Comparison of ENCODE assay signal across 31 cellular contexts in genomic region chr4:140361099-140361498, GRCh38. TPM values are rescaled to one million over a fixed set of nuclear protein-coding genes. Genes with fewer than 3 reads are reported as not detected.
DNase-seq lines count a peak whose midpoint lies in the region; ATAC-seq, FAIRE-seq and TF ChIP-seq lines count a peak whose summit lies in the region.
"Had no signal": no experiment of that assay in that cellular context is flagged by ENCODE, and none has a peak within 500 bp of the region (broad histone marks: within the 10 kb centered on the region; RNA-seq: fewer than 3 reads in every experiment).

No MANE protein-coding gene starts in this region.

- ATAC-seq in K562 = no peak
- ATAC-seq: CD8-positive, alpha-beta T cell had no signal

- no peak overlapping the region for H3K23ac ChIP-seq in mesenchymal stem cell (ENCODE audit: low read length in 2 of 2)

- POLR2A ChIA-PET in K562 (lab: Yijun Ruan, JAX) = no interaction called here

- in situ Hi-C loops in K562 (cut with MboI) = loop anchor here (5.0 to 25.0 kb wide), 2 partner anchors 246 to 501 kb away; no protein-coding TSS in a partner anchor

- no peaks in the 10 kb centered on the region for H3K79me2 ChIP-seq in K562 (ENCODE audit: control insufficient read depth, insufficient read depth, low read length)

- H4K20me1 ChIP-seq in K562 (replicated peaks; ENCODE audit: control insufficient read depth, insufficient read depth, low read length) = no peaks in the 10 kb centered on the region
- H4K20me1 ChIP-seq: BLaER1; BLaER1 treated with 17β-estradiol and CSF1 and Interleukin-3, amounts not matched to agents 10 nM and 100 nM had no signal

- FAIRE-seq in K562 (lab: Jason Lieb, UNC) = no peak
- FAIRE-seq: A204.1, A549, D721Med had no signal

- H3K27me3 ChIP-seq in K562 (ENCODE audit: control insufficient read depth in 2 of 2, insufficient read depth in 2 of 2, low read length in 2 of 2) = no peaks in the 10 kb centered on the region
- H3K27me3 ChIP-seq in mesenchymal stem cell (ENCODE audit: control insufficient read depth in 1 of 2, insufficient read depth in 1 of 2, low read length in 2 of 2) = no peaks in the 10 kb centered on the region
- H3K27me3 ChIP-seq: BE2C; BLaER1; BLaER1 treated with 17β-estradiol and CSF1 and Interleukin-3, amounts not matched to agents 10 nM and 100 nM had no signal

- no peak overlapping the region for H3K18ac ChIP-seq in mesenchymal stem cell (ENCODE audit: low read depth in 1 of 2, low read length in 2 of 2)

- H3K27ac ChIP-seq in K562 (ENCODE audit: extremely low read depth, low read depth, low read length) (no peak overlapping the region), mesenchymal stem cell (ENCODE audit: low read length, poor library complexity, severe bottlenecking) (no peak overlapping the region)
- H3K27ac ChIP-seq: 22Rv1; A549; BLaER1; BLaER1 treated with 17β-estradiol and CSF1 and Interleukin-3, amounts not matched to agents 10 nM and 100 nM; C4-2B had no signal

- DNase-seq in K562 (ENCODE audit: extremely low read depth in 1 of 4, low spot score in 3 of 4) = no peak
- DNase-seq in mesenchymal stem cell = no peak
- DNase-seq in LoVo (ENCODE audit: low spot score) = no peak
- no peak for DNase-seq in NCI-H2171 treated with DMSO at 0.1 percent for 48 hours (lab: John Stamatoyannopoulos, UW)
- DNase-seq: 8988T; ACHN; AML-193; BE2C; C1 segment of cervical spinal cord; Caco-2; Calu3; CD4-positive, alpha-beta memory T cell; CD4-positive, alpha-beta T cell; CD4-positive, CD25-positive, alpha-beta regulatory T cell; CD8-positive, alpha-beta memory T cell; CD8-positive, alpha-beta T cell; COR-L47; DMS 273 treated with DMSO at 0.1 percent for 48 hours; DMS153; DMS53; DMS79; DMS79 treated with DMSO at 0.1 percent for 48 hours; DND-41; EL had no signal

- H2BK15ac ChIP-seq in mesenchymal stem cell (ENCODE audit: low read depth, poor library complexity, severe bottlenecking) = no peak overlapping the region

- TF ChIP-seq EP300 in K562 (IDR thresholded peaks at IDR 0.05; ENCODE audit: low read length) = no peak

- H3K9ac ChIP-seq in K562 (ENCODE audit: insufficient read depth in 1 of 2, low read depth in 2 of 2, low read length in 2 of 2) (no peak overlapping the region), mesenchymal stem cell (ENCODE audit: low read length) (no peak overlapping the region)
- H3K9ac ChIP-seq: BLaER1; BLaER1 treated with 17β-estradiol and CSF1 and Interleukin-3, amounts not matched to agents 10 nM and 100 nM had no signal

- H2BK120ac ChIP-seq in mesenchymal stem cell (ENCODE audit: low read depth, low read length) = no peak overlapping the region

- H3K4me1 ChIP-seq in K562 (replicated peaks in 1 of 2; ENCODE audit: control insufficient read depth in 2 of 2, insufficient read depth in 2 of 2, low read length in 2 of 2) = no peaks in the 10 kb centered on the region
- H3K4me1 ChIP-seq in mesenchymal stem cell (ENCODE audit: control insufficient read depth, insufficient read depth, low read depth, low read length) = peaks cover 2% of the 10 kb centered on the region
- H3K4me1 ChIP-seq: A549, BE2C had no signal

- H3K4me3 ChIP-seq in K562 (no peak overlapping the region), mesenchymal stem cell (ENCODE audit: insufficient read depth in 1 of 2, low read depth in 1 of 2, low read length in 2 of 2) (no peak overlapping the region)
- H3K4me3 ChIP-seq: A549; BLaER1; BLaER1 treated with 17β-estradiol and CSF1 and Interleukin-3, amounts not matched to agents 10 nM and 100 nM had no signal

- no TSS peak for BruUV-seq in K562 (replicated peaks; lab: Mats Ljungman, UMichigan)

- H3K79me1 ChIP-seq in mesenchymal stem cell (replicated peaks; ENCODE audit: low read length, poor library complexity, severe bottlenecking) = no peaks in the 10 kb centered on the region

- H3K4me2 ChIP-seq in K562 (ENCODE audit: insufficient read depth, low read length) (no peak overlapping the region), mesenchymal stem cell (ENCODE audit: low read length, poor library complexity, severe bottlenecking) (no peak overlapping the region)
- H3K4me2 ChIP-seq: A549; BLaER1; BLaER1 treated with 17β-estradiol and CSF1 and Interleukin-3, amounts not matched to agents 10 nM and 100 nM had no signal

- H2BK12ac ChIP-seq in mesenchymal stem cell (ENCODE audit: low read length in 2 of 2) = no peak overlapping the region

- no peaks in the 10 kb centered on the region for H3K36me3 ChIP-seq in K562 (ENCODE audit: control insufficient read depth, insufficient read depth, low read length)
- no peaks in the 10 kb centered on the region for H3K36me3 ChIP-seq in mesenchymal stem cell (ENCODE audit: control insufficient read depth in 1 of 2, insufficient read depth in 2 of 2, low read depth in 1 of 2, low read length in 2 of 2)
- H3K36me3 ChIP-seq: BE2C; BLaER1; BLaER1 treated with 17β-estradiol and CSF1 and Interleukin-3, amounts not matched to agents 10 nM and 100 nM had no signal

- intact Hi-C loops in K562 (cut with micrococcal nuclease) = loop anchor here (2.0 kb wide), 2 partner anchors 348 to 490 kb away; no protein-coding TSS in a partner anchor

- H4K8ac ChIP-seq in mesenchymal stem cell (ENCODE audit: low read length) = no peak overlapping the region

- no peak for TF ChIP-seq CTCF in K562 (IDR thresholded peaks at IDR 0.05 in 2 of 3, conservative IDR thresholded peaks at IDR 0.05 in 1 of 3; ENCODE audit: insufficient read depth in 2 of 3, low read depth in 1 of 3, low read length in 3 of 3)

- 20% methylated on average over 4 of the region's 4 CpGs for WGBS in K562 (ENCODE audit: insufficient coverage, low coverage, missing lambda C conversion rate)
- WGBS in mesenchymal stem cell = 99% methylated on average over 4 of the region's 4 CpGs

- no peak for TF ChIP-seq RAD21 in K562 (CRISPR knock-in tag; conservative IDR thresholded peaks at IDR 0.05 in 1 of 2, IDR thresholded peaks at IDR 0.05 in 1 of 2)

- no peaks in the 10 kb centered on the region for H3K9me3 ChIP-seq in K562 (replicated peaks; ENCODE audit: control insufficient read depth, insufficient read depth, low read depth, low read length)
- no peaks in the 10 kb centered on the region for H3K9me3 ChIP-seq in mesenchymal stem cell (ENCODE audit: control insufficient read depth, low read length)
- H3K9me3 ChIP-seq: A549; BE2C; BLaER1; BLaER1 treated with 17β-estradiol and CSF1 and Interleukin-3, amounts not matched to agents 10 nM and 100 nM; Caco-2 had no signal

- H3K4ac ChIP-seq in mesenchymal stem cell (ENCODE audit: low read depth in 1 of 2, low read length in 2 of 2) = no peak overlapping the region

- H4K91ac ChIP-seq in mesenchymal stem cell (ENCODE audit: low read length) = no peak overlapping the region

- no peak overlapping the region for H2AFZ ChIP-seq in K562 (ENCODE audit: low read depth, low read length)
- H2AFZ ChIP-seq in mesenchymal stem cell (ENCODE audit: low read depth, low read length) = no peak overlapping the region

- no peak for TF ChIP-seq POLR2A in K562 (conservative IDR thresholded peaks at IDR 0.05)

- H3K14ac ChIP-seq in mesenchymal stem cell (ENCODE audit: low read length in 2 of 2) = no peak overlapping the region

- no peaks in the 10 kb centered on the region for H3K9me1 ChIP-seq in K562 (ENCODE audit: control insufficient read depth, insufficient read depth, low read length)

- CTCF ChIA-PET in K562 (lab: Yijun Ruan, JAX; ENCODE audit: low intra/inter-chr PET ratio) = interaction anchor here (0.6 to 3.4 kb wide), 4 partner anchors 67 to 490 kb away, joined by 4 to 51 read pairs (median 16); no protein-coding TSS in a partner anchor

- H2BK5ac ChIP-seq in mesenchymal stem cell (ENCODE audit: low read depth, low read length, poor library complexity, severe bottlenecking) = no peak overlapping the region

- peak overlapping the region; percentile 63 for H2AK5ac ChIP-seq in mesenchymal stem cell (ENCODE audit: low read length, severe bottlenecking)

TF ChIP-seq in K562, 482 proteins besides CTCF, POLR2A, EP300 and RAD21:
- TF ChIP-seq SOX6 (IDR thresholded peaks at IDR 0.05) = no peak
- peak; percentile 61 for TF ChIP-seq RAD51 (IDR thresholded peaks at IDR 0.05; ENCODE audit: borderline replicate concordance, low read depth)
- TF ChIP-seq NCOA2 (IDR thresholded peaks at IDR 0.05; ENCODE audit: partially characterized antibody in 2 of 2) = no peak
- TF ChIP-seq CBFA2T2 (conservative IDR thresholded peaks at IDR 0.05) = 0 out of 2 replicates have a peak, but pooled peaks have one; percentile 18
- peak; percentile 66 for TF ChIP-seq TFE3 (CRISPR knock-in tag; IDR thresholded peaks at IDR 0.05)

RNA-seq across cellular contexts. Expression of gene SCOC, which starts 12.3 kb away (rescaled TPM):
- total RNA-seq in K562 (2011; cell fraction: chromatin; rRNA removed; ENCODE audit: low replicate concordance) = 3.0 and 12.3 TPM in 2 replicates
- 2.5 and 3.6 TPM in 2 replicates for total RNA-seq in K562 (2011; cell fraction: nucleolus; rRNA removed)
- 12.0 and 21.7 TPM in 2 replicates for total RNA-seq in K562 (2011; cell fraction: nucleoplasm; rRNA removed)
- total RNA-seq in K562 (2014; rRNA removed) = 16.7 and 16.8 TPM in 2 replicates
- total RNA-seq in K562 (2014; rRNA removed; fragmentation: Illumina TruSeq; extraction: Trizol) = 53.7 and 59.5 TPM in 2 replicates
- 36.9 and 39.9 TPM in 2 replicates for total RNA-seq in K562 (2015; rRNA removed; fragmentation: Illumina TruSeq; extraction: Trizol)
- total RNA-seq in K562 (2021) = 32.3 and 38.0 TPM in 2 replicates
- 10.9 and 51.1 TPM in 2 replicates for polyA plus RNA-seq in K562 (2011; rRNA removed)
- 2.8 and 3.4 TPM in 2 replicates for polyA plus RNA-seq in K562 (2011; cell fraction: cytosol; rRNA removed)
- polyA plus RNA-seq in K562 (2011; cell fraction: nucleus; rRNA removed) = 2.8 and 7.1 TPM in 2 replicates
- polyA plus RNA-seq in K562 (2012) = 34.0 and 35.5 TPM in 2 replicates
- 35.1 and 46.7 TPM in 2 replicates for polyA plus RNA-seq in K562 (2014; fragmentation: Illumina TruSeq; extraction: Trizol)
- 100 to 1,000 TPM in 1 of 2 experiments, 10 to 100 TPM in 1; 93.6 to 110 TPM for polyA plus RNA-seq in K562 (2014; fragmentation: Nextera tagmentation; extraction: Ambion mirVana)
- polyA plus RNA-seq in K562 (2014; rRNA removed) = 38.5 and 38.9 TPM in 2 replicates
- 8.6 and 19.8 TPM in 2 replicates for polyA minus RNA-seq in K562 (2011; rRNA and poly(A)+ RNA removed)
- polyA minus RNA-seq in K562 (2011; cell fraction: cytosol; rRNA and poly(A)+ RNA removed) = 3.2 and 12.4 TPM in 2 replicates
- polyA minus RNA-seq in K562 (2011; cell fraction: nucleus; rRNA and poly(A)+ RNA removed) = 6.1 and 16.2 TPM in 2 replicates
- polyA plus RNA-seq in mesenchymal stem cell (2013, experiment 1 of 2) = 32.6 TPM
- 33.8 TPM for polyA plus RNA-seq in mesenchymal stem cell (2013, experiment 2 of 2)
